Comparison of ENCODE assay signal across 8 cellular contexts in the genomic region with DNA sequence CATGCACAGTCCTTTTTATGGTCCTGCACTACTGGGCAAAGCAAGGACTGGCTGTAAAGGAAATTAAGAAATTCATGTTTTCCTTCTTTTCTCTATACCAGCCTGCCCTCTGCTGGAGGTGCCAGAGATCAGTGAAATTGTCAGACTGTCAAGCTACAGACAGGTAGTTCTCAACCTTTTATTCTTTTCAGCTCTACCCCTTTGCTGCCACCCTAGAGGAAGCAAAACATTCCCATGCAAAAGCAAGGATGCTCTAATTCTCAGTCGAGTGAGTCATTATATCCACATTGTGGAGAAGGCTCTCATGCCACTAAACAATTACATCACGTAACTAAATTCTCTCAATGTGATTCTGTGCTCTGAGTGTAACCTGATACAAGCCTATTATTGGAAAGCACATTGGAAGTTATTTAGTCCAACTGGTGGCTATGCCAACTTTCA. TPM values are rescaled to one million over a fixed set of nuclear protein-coding genes. Genes with fewer than 3 reads are reported as not detected.
DNase-seq lines count a peak whose midpoint lies in the region; ATAC-seq and TF ChIP-seq lines count a peak whose summit lies in the region.

No MANE protein-coding gene starts in this region.

- no peaks in the 10 kb centered on the region for H3K9me3 Mint-ChIP-seq in T-cell
- H3K9me3 Mint-ChIP-seq in mesothelial cell of epicardium = no peaks in the 10 kb centered on the region

- CTCF ChIA-PET in T-cell (lab: Charles Lee) = interaction anchor here (0.5 to 1.8 kb wide), 11 partner anchors 17 to 1137 kb away, joined by 3 to 6 read pairs (median 4); no protein-coding TSS in a partner anchor

- TF ChIP-seq CTCF in mesothelial cell of epicardium (IDR thresholded peaks at IDR 0.05; ENCODE audit: unreplicated experiment) = peak; percentile 46

- POLR2A ChIA-PET in T-cell (lab: Charles Lee) = interaction anchor here in 1 of 2 donors (0.6 kb wide), 1 partner anchor 123 kb away, joined by 3 read pairs; no protein-coding TSS in a partner anchor

- H3K4me3 Mint-ChIP-seq in T-cell = no peak overlapping the region
- H3K4me3 Mint-ChIP-seq in mesothelial cell of epicardium = no peak overlapping the region

- H3K27ac Mint-ChIP-seq in T-cell = no peak overlapping the region
- no peak overlapping the region for H3K27ac Mint-ChIP-seq in mesothelial cell of epicardium

- H3K27me3 Mint-ChIP-seq in T-cell (peaks cover 6 to 20% of the 10 kb centered on the region in 2 donors), mesothelial cell of epicardium (ENCODE audit: low read depth) (peaks cover 5% of the 10 kb centered on the region)

- no peaks in the 10 kb centered on the region for H3K36me3 Mint-ChIP-seq in T-cell
- H3K36me3 Mint-ChIP-seq in mesothelial cell of epicardium = no peaks in the 10 kb centered on the region

- DNase-seq in 8988T (peak; percentile 17), GM03348 (ENCODE audit: low spot score) (peak; percentile 68), NCI-H146 (lab: John Stamatoyannopoulos, UW) (peak; percentile 65), T-cell (peak in 24 of 34 experiments; percentile 6 to 52 (median 26)), mesothelial cell of epicardium (ENCODE audit: low spot score in 2 of 2, unreplicated experiment in 2 of 2) (peak in 1 of 2 experiments; percentile 51), foreskin melanocyte (no peak)
- peak; percentile 19 for DNase-seq in effector CD4-positive, alpha-beta T cell

- H3K4me1 Mint-ChIP-seq in T-cell (no peaks in the 10 kb centered on the region), mesothelial cell of epicardium (no peaks in the 10 kb centered on the region)

- peak in 1 of 4 experiments; percentile 56 for ATAC-seq in T-cell (replicated peaks in 1 of 4)
- no peak for ATAC-seq in GM19324 (IDR thresholded peaks at IDR 0.05; ENCODE audit: low FRiP score, unreplicated experiment)

RNA-seq across cellular contexts. Expression of a gene that starts 25.0 kb away (rescaled TPM):
- total RNA-seq in T-cell (1 to 10 TPM in 1 of 5 donors, under 1 TPM in 4; 0.18 to 2.5 (median 0.38) TPM), mesothelial cell of epicardium (18.0 to 24.7 TPM (median 24.5 TPM) in 3 replicates)
